In genomic region chr14:50943261-50943942, GRCh38 we compare ENCODE assay signal across 8 cellular contexts. TPM values are rescaled to one million over a fixed set of nuclear protein-coding genes. Genes with fewer than 3 reads are reported as not detected.
DNase-seq lines count a peak whose midpoint lies in the region; ATAC-seq, FAIRE-seq and TF ChIP-seq lines count a peak whose summit lies in the region.

No MANE protein-coding gene starts in this region.

- H4K20me1 ChIP-seq in MM.1S (ENCODE audit: insufficient read depth, low read length) = no peaks in the 10 kb centered on the region
- 0 out of 2 replicates have a peak, but pooled peaks cover 8% of the 10 kb centered on the region for H4K20me1 ChIP-seq in HepG2 (ENCODE audit: insufficient read depth, low read length)

- H3K27ac ChIP-seq in MM.1S (ENCODE audit: low read length) (no peak overlapping the region), breast epithelium (peak overlapping the region; percentile 83 to 84), HepG2 (ENCODE audit: extremely low read length, insufficient read depth, low read length) (peak overlapping the region; percentile 99), subcutaneous abdominal adipose tissue (ENCODE audit: low read depth, low read length) (peak overlapping the region; percentile 94)

- 3% methylated on average over 25 of the region's 26 CpGs for WGBS in HepG2 (ENCODE audit: low lambda C conversion rate)

- CTCF ChIA-PET in HepG2 (lab: Yijun Ruan, JAX; ENCODE audit: low intra/inter-chr PET ratio, low total read pairs) = no interaction called here

- no peak for TF ChIP-seq RAD21 in HepG2 (CRISPR knock-in tag; IDR thresholded peaks at IDR 0.05)

- H3K4me2 ChIP-seq in MM.1S (ENCODE audit: low read depth, low read length) (peak overlapping the region; percentile 77; the same call in 1 of the 2 replicates), HepG2 (ENCODE audit: low read depth, low read length) (peak overlapping the region; percentile 85)

- ATAC-seq in HepG2 (peak; percentile 59), HG03039 (IDR thresholded peaks at IDR 0.05; ENCODE audit: unreplicated experiment) (no peak)

- in situ Hi-C loops in Caki2 (cut with HindIII; ENCODE audit: low pct_unique_long_range_greater_than_20kb, low sequenced_read_pairs) (no loop called here), HepG2 (cut with HindIII; ENCODE audit: extremely low pct_ligation_motif_present, low pct_unique_long_range_greater_than_20kb) (no loop called here)

- H3K79me2 ChIP-seq in MM.1S (ENCODE audit: low read length) (no peaks in the 10 kb centered on the region), HepG2 (ENCODE audit: insufficient read depth, low read length) (peaks cover 36% of the 10 kb centered on the region)

- no peaks in the 10 kb centered on the region for H3K9me2 ChIP-seq in MM.1S (replicated peaks; ENCODE audit: insufficient read depth, low read length)

- POLR2A ChIA-PET in HepG2 (lab: Yijun Ruan, JAX) = interaction anchor here (0.7 to 3.8 kb wide), 13 partner anchors 8 to 1173 kb away, joined by 3 to 44 read pairs (median 6); partner anchors contain the start of genes DMAC2L, L2HGDH, NIN and SAV1

- BruUV-seq in HepG2 (replicated peaks; lab: Mats Ljungman, UMichigan) = TSS peak; percentile 50

- intact Hi-C loops in breast epithelium (cut with DNase I; ENCODE audit: low total_unique reads) (no loop called here), HepG2 (cut with micrococcal nuclease; ENCODE audit: unreplicated experiment) (loop anchor here (1.0 to 10.0 kb wide), 2 partner anchors 8 to 329 kb away; no protein-coding TSS in a partner anchor)

- DNase-seq in Caki2 (ENCODE audit: low read depth) (peak; percentile 48), MM.1S (no peak), breast epithelium (ENCODE audit: low spot score in 2 of 2) (no peak), HepG2 (ENCODE audit: low spot score) (peak; percentile 55), NCI-H187 treated with DMSO at 0.1 percent for 48 hours (lab: John Stamatoyannopoulos, UW) (no peak), NCI-H2196 (lab: John Stamatoyannopoulos, UW; ENCODE audit: unreplicated experiment) (no peak)

- H2AFZ ChIP-seq in MM.1S (ENCODE audit: low read length) (0 out of 2 replicates have a peak overlapping the region, but pooled peaks have one; percentile 78), HepG2 (ENCODE audit: low read length) (no peak overlapping the region)

- TF ChIP-seq POLR2A in breast epithelium (IDR thresholded peaks at IDR 0.05) (no peak), HepG2 (IDR thresholded peaks at IDR 0.05; ENCODE audit: insufficient read depth in 1 of 2, low read depth in 2 of 2, low read length in 2 of 2) (peak; percentile 26 to 67; a peak in 2 of 4 replicates)

- peak; percentile 40 for FAIRE-seq in HepG2 (lab: Jason Lieb, UNC)

- no peak; a peak in 1 of 4 replicates for TF ChIP-seq EP300 in HepG2 (IDR thresholded peaks at IDR 0.05; ENCODE audit: low read depth in 2 of 2, low read length in 2 of 2)
- no peak for TF ChIP-seq EP300 in HepG2 (CRISPR knock-in tag; IDR thresholded peaks at IDR 0.05; ENCODE audit: borderline replicate concordance)

- H3K27me3 ChIP-seq in MM.1S (replicated peaks; ENCODE audit: insufficient read depth, low read length) (no peaks in the 10 kb centered on the region), breast epithelium (no peaks in the 10 kb centered on the region), HepG2 (ENCODE audit: control insufficient read depth in 1 of 2, insufficient read depth in 2 of 2, low read length in 2 of 2) (no peaks in the 10 kb centered on the region), subcutaneous abdominal adipose tissue (ENCODE audit: control insufficient read depth in 5 of 5, insufficient read depth in 4 of 5, low read length in 5 of 5) (no peaks in the 10 kb centered on the region)

- H3K36me3 ChIP-seq in MM.1S (replicated peaks; ENCODE audit: insufficient read depth, low read length) = no peaks in the 10 kb centered on the region
- H3K36me3 ChIP-seq in breast epithelium = no peaks in the 10 kb centered on the region
- H3K36me3 ChIP-seq in HepG2 (replicated peaks in 1 of 2; ENCODE audit: control insufficient read depth in 1 of 2, insufficient read depth in 2 of 2, low read length in 2 of 2) = peaks cover 3 to 9% of the 10 kb centered on the region in 2 experiments; a peak in 2 of 5 replicates
- peaks cover 0 to 10% (median 4%) of the 10 kb centered on the region in 5 donors for H3K36me3 ChIP-seq in subcutaneous abdominal adipose tissue (ENCODE audit: control insufficient read depth in 5 of 5, insufficient read depth in 5 of 5, low read length in 5 of 5)

- H3K4me1 ChIP-seq in MM.1S (ENCODE audit: low read length) (no peaks in the 10 kb centered on the region), breast epithelium (no peaks in the 10 kb centered on the region), HepG2 (ENCODE audit: insufficient read depth, low read length) (peaks cover 54% of the 10 kb centered on the region), subcutaneous abdominal adipose tissue (ENCODE audit: control insufficient read depth in 5 of 5, insufficient read depth in 5 of 5, low read length in 5 of 5) (peaks cover 0 to 52% (median 37%) of the 10 kb centered on the region in 5 donors)

- TF ChIP-seq CTCF in MM.1S (IDR thresholded peaks at IDR 0.05; ENCODE audit: low read length) (no peak), breast epithelium (IDR thresholded peaks at IDR 0.05) (no peak), HepG2 (CRISPR knock-in tag; IDR thresholded peaks at IDR 0.05) (no peak)

- no peaks in the 10 kb centered on the region for H3K9me3 ChIP-seq in MM.1S (replicated peaks; ENCODE audit: insufficient read depth, low read length)
- no peaks in the 10 kb centered on the region for H3K9me3 ChIP-seq in breast epithelium
- H3K9me3 ChIP-seq in HepG2 (ENCODE audit: low read length) = no peaks in the 10 kb centered on the region
- no peaks in the 10 kb centered on the region for H3K9me3 ChIP-seq in subcutaneous abdominal adipose tissue (ENCODE audit: control insufficient read depth in 5 of 5, low read length in 5 of 5)

- H3K4me3 ChIP-seq in MM.1S (ENCODE audit: low read length) = no peak overlapping the region
- peak overlapping the region; percentile 84 to 91 (median 85) for H3K4me3 ChIP-seq in breast epithelium
- peak overlapping the region; percentile 84 to 92 (median 91) for H3K4me3 ChIP-seq in HepG2 (replicated peaks in 1 of 3; ENCODE audit: insufficient read depth in 1 of 3, low read depth in 2 of 3, low read length in 3 of 3)
- peak overlapping the region; percentile 82 to 97 (median 93) for H3K4me3 ChIP-seq in subcutaneous abdominal adipose tissue (ENCODE audit: low read depth in 1 of 5, low read length in 5 of 5)

- H3F3A ChIP-seq in MM.1S (ENCODE audit: insufficient read depth, low read length) = no peaks in the 10 kb centered on the region

- H3K9ac ChIP-seq in MM.1S (ENCODE audit: low read length) = no peak overlapping the region
- peak overlapping the region; percentile 92 for H3K9ac ChIP-seq in HepG2 (ENCODE audit: insufficient read depth, low read depth, low read length)
- H3K9ac ChIP-seq in subcutaneous abdominal adipose tissue (ENCODE audit: low read length in 5 of 5) = peak overlapping the region; percentile 63 to 98 (median 95)

TF ChIP-seq in HepG2, 621 proteins besides CTCF, POLR2A, EP300 and RAD21 (continues in another document):
- TF ChIP-seq KLF12 (CRISPR knock-in tag; IDR thresholded peaks at IDR 0.05; ENCODE audit: borderline replicate concordance) (peak; percentile 49; the same call in 1 of the 2 replicates), HIC2 (CRISPR knock-in tag; IDR thresholded peaks at IDR 0.05; ENCODE audit: low read depth) (no peak)

RNA-seq across cellular contexts. Expression of gene PYGL, which starts 0.9 kb away (rescaled TPM):
- 21.7 and 30.3 TPM in 2 replicates for total RNA-seq in Caki2 (2014; rRNA removed; shearing (Covaris generic); ENCODE audit: low replicate concordance)
- total RNA-seq in breast epithelium (100 to 1,000 TPM in 1 of 3 donors, 10 to 100 TPM in 2; 53.6 to 126 (median 57.4) TPM), HepG2 (2016; rRNA removed; fragmentation: Illumina TruSeq; extraction: Trizol) (110 and 138 TPM in 2 replicates)
- total RNA-seq in HepG2 (2016; cell fraction: cytosol; rRNA removed; fragmentation: Illumina TruSeq; extraction: Trizol; ENCODE audit: low read depth) = 24.2 and 25.1 TPM in 2 replicates
- total RNA-seq in HepG2 (2016; cell fraction: insoluble cytoplasmic fraction; rRNA removed; fragmentation: Illumina TruSeq; extraction: Trizol) = 104 and 122 TPM in 2 replicates
- total RNA-seq in HepG2 (2016; cell fraction: membrane; rRNA removed; fragmentation: Illumina TruSeq; extraction: Trizol) = 42.2 and 48.9 TPM in 2 replicates
- total RNA-seq in HepG2 (2016; cell fraction: nucleus; rRNA removed; fragmentation: Illumina TruSeq; extraction: Trizol) = 69.1 and 77.8 TPM in 2 replicates
- polyA plus RNA-seq in HepG2 (2011; rRNA removed) = 93.4 and 98.4 TPM in 2 replicates
- polyA plus RNA-seq in HepG2 (2011; cell fraction: cytosol; rRNA removed) = 56.3 and 63.7 TPM in 2 replicates
- polyA plus RNA-seq in HepG2 (2011; cell fraction: nucleus; rRNA removed) = 149 and 157 TPM in 2 replicates
- 83.7 and 96.3 TPM in 2 replicates for polyA plus RNA-seq in HepG2 (2012)
- polyA plus RNA-seq in HepG2 (2016; cell fraction: cytosol; fragmentation: Illumina TruSeq; extraction: Trizol; ENCODE audit: low read depth) = 8.8 and 10.5 TPM in 2 replicates
- 95.4 and 102 TPM in 2 replicates for polyA plus RNA-seq in HepG2 (2016; cell fraction: insoluble cytoplasmic fraction; fragmentation: Illumina TruSeq; extraction: Trizol; ENCODE audit: low read depth)
- 16.6 and 19.8 TPM in 2 replicates for polyA plus RNA-seq in HepG2 (2016; cell fraction: membrane; fragmentation: Illumina TruSeq; extraction: Trizol; ENCODE audit: low read depth)
- 103 and 119 TPM in 2 replicates for polyA plus RNA-seq in HepG2 (2016; cell fraction: nucleus; fragmentation: Illumina TruSeq; extraction: Trizol; ENCODE audit: insufficient read depth, low read depth)
- 42.1 and 79.4 TPM in 2 replicates for polyA minus RNA-seq in HepG2 (2011; rRNA and poly(A)+ RNA removed; ENCODE audit: low replicate concordance)
- polyA minus RNA-seq in HepG2 (2011; cell fraction: cytosol; rRNA and poly(A)+ RNA removed) = 85.3 and 93.5 TPM in 2 replicates
- 147 and 159 TPM in 2 replicates for polyA minus RNA-seq in HepG2 (2011; cell fraction: nucleus; rRNA and poly(A)+ RNA removed)

Comparison
In these comparisons a context has a peak if more than half of its experiments do, and no peak if none do; other contexts are left out.
1. DNase-seq: peak in Caki2 (single experiment) and HepG2 (single experiment); none in MM.1S (single experiment), breast epithelium (0 of 2), NCI-H187 treated with DMSO at 0.1 percent for 48 hours (single experiment) and NCI-H2196 (single experiment).